In the genomic region with DNA sequence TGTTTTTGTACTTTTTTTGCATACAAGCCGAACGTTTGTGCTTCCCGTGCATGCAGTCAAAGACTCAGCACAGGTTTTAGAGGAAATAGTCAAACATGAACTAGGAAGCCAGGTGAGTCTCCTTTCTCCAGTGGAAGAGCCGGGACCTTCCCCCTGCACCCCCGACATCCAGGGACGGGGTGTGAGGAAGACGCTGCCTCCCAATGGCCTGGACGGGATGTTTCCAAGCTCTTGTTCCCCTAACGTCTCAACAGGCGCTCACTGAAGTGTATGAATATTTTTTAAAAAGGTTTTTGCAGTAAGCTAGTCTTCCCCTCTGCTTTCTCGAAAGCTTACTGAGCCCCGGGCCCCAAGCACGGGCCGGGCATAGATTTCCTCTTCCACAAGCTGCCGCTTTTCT, we compare ENCODE assay signal across 5 cellular contexts. TPM values are rescaled to one million over a fixed set of nuclear protein-coding genes. Genes with fewer than 3 reads are reported as not detected.
DNase-seq lines count a peak whose midpoint lies in the region; ATAC-seq and TF ChIP-seq lines count a peak whose summit lies in the region.
"Not testable (repeated sequence)": the region's sequence is repeated elsewhere in the genome, so short reads cannot be mapped to it uniquely, and the experiment has no call there.

No MANE protein-coding gene starts in this region.

- peaks cover 19% of the 10 kb centered on the region for H3K27me3 Mint-ChIP-seq in GM23338 (ENCODE audit: insufficient read depth, low read depth, poor library complexity)
- not testable (repeated sequence) for H3K27me3 Mint-ChIP-seq in endodermal cell (ENCODE audit: insufficient read depth); type B pancreatic cell

- WGBS in endodermal cell (ENCODE audit: insufficient coverage in 1 of 2, insufficient read length in 1 of 2), 2 experiments = 88% methylated on average over 5 of the region's 15 CpGs; no CpG with 5 or more reads in 1 of the 2 experiments

- POLR2A ChIA-PET in OCI-LY7 (lab: Charles Lee) = not testable (repeated sequence)

- not testable (repeated sequence) for DNase-seq in GM23338 (ENCODE audit: low spot score); OCI-LY7 (ENCODE audit: low spot score); type B pancreatic cell (ENCODE audit: extremely low spot score, unreplicated experiment)
- peak; percentile 24 for DNase-seq in WERI-Rb-1
- DNase-seq in endodermal cell = peak; percentile 78

- not testable (repeated sequence) for H3F3A ChIP-seq in GM23338 (replicated peaks; ENCODE audit: low read depth)

- H3K27ac Mint-ChIP-seq in GM23338, endodermal cell, type B pancreatic cell: not testable (repeated sequence)

- BruUV-seq in OCI-LY7 (replicated peaks; lab: Mats Ljungman, UMichigan) = not testable (repeated sequence)

- H3K27ac ChIP-seq in GM23338 (ENCODE audit: low read depth); WERI-Rb-1; endodermal cell (ENCODE audit: low read depth, low read length): not testable (repeated sequence)
- peak overlapping the region; percentile 30 for H3K27ac ChIP-seq in OCI-LY7 (ENCODE audit: low read depth, low read length, poor library complexity, severe bottlenecking)

- H3K27me3 ChIP-seq in GM23338 (ENCODE audit: insufficient read depth); WERI-Rb-1 (ENCODE audit: insufficient read depth, low read depth, severe bottlenecking); endodermal cell (ENCODE audit: control insufficient read depth, insufficient read depth, low read length, poor library complexity, severe bottlenecking): not testable (repeated sequence)

- H3K36me3 Mint-ChIP-seq in GM23338 (ENCODE audit: low read depth) (peaks cover 40% of the 10 kb centered on the region), endodermal cell (ENCODE audit: low read depth) (peaks cover 38% of the 10 kb centered on the region)
- not testable (repeated sequence) for H3K36me3 Mint-ChIP-seq in type B pancreatic cell

- H3K9me3 ChIP-seq in OCI-LY7 (ENCODE audit: low read length); WERI-Rb-1 (ENCODE audit: severe bottlenecking); endodermal cell (ENCODE audit: control insufficient read depth, low read length): not testable (repeated sequence)

- not testable (repeated sequence) for H3K4me2 ChIP-seq in GM23338; OCI-LY7 (ENCODE audit: low read length)

- H3K9ac ChIP-seq in endodermal cell (ENCODE audit: extremely low read depth, low read length, poor library complexity, severe bottlenecking) = not testable (repeated sequence)

- H4K20me1 ChIP-seq in GM23338 (replicated peaks; ENCODE audit: insufficient read depth) = peaks cover 15% of the 10 kb centered on the region; the same call in 1 of the 2 replicates
- not testable (repeated sequence) for H4K20me1 ChIP-seq in OCI-LY7 (ENCODE audit: insufficient read depth, low read length)

- not testable (repeated sequence) for H3K4me1 ChIP-seq in GM23338 (ENCODE audit: insufficient read depth); OCI-LY7 (ENCODE audit: insufficient read depth, low read length, poor library complexity, severe bottlenecking); endodermal cell (ENCODE audit: control insufficient read depth, insufficient read depth, low read length)

- H3K79me2 ChIP-seq in GM23338 (replicated peaks; ENCODE audit: insufficient read depth); OCI-LY7 (ENCODE audit: insufficient read depth, low read depth, low read length): not testable (repeated sequence)

- H3K9me3 Mint-ChIP-seq in GM23338, endodermal cell, type B pancreatic cell: not testable (repeated sequence)

- peak; percentile 50; the same call in 2 of the 3 replicates for ATAC-seq in GM23338

- H2AFZ ChIP-seq in GM23338; OCI-LY7 (ENCODE audit: low read length): not testable (repeated sequence)

- H3K9me2 ChIP-seq in GM23338 (ENCODE audit: insufficient read depth); OCI-LY7 (ENCODE audit: insufficient read depth, low read length): not testable (repeated sequence)

- not testable (repeated sequence) for H3K4me3 ChIP-seq in GM23338; OCI-LY7 (ENCODE audit: low read depth, low read length, poor library complexity, severe bottlenecking); WERI-Rb-1 (ENCODE audit: low read depth, low read length); endodermal cell (ENCODE audit: low read length)

- not testable (repeated sequence) for H3K4me3 Mint-ChIP-seq in GM23338, endodermal cell, type B pancreatic cell

- TF ChIP-seq CTCF in GM23338 (conservative IDR thresholded peaks at IDR 0.05; ENCODE audit: low read depth in 2 of 2) = 0 out of 4 replicates have a peak, but pooled peaks of 1 of the 2 experiments have one; percentile 14
- not testable (repeated sequence) for TF ChIP-seq CTCF in OCI-LY7 (conservative IDR thresholded peaks at IDR 0.05; ENCODE audit: low read length); WERI-Rb-1 (IDR thresholded peaks at IDR 0.05; ENCODE audit: low read depth, low read length)
- TF ChIP-seq CTCF in endodermal cell (conservative IDR thresholded peaks at IDR 0.05) = peak; percentile 53
- peak; percentile 18 for TF ChIP-seq CTCF in type B pancreatic cell (conservative IDR thresholded peaks at IDR 0.05)

- CTCF ChIA-PET in OCI-LY7 (lab: Charles Lee; ENCODE audit: unreplicated experiment) = not testable (repeated sequence)

- H3K36me3 ChIP-seq in GM23338 (ENCODE audit: insufficient read depth) = peaks cover 16% of the 10 kb centered on the region
- H3K36me3 ChIP-seq in OCI-LY7 (ENCODE audit: insufficient read depth, low read length) = peaks cover 73% of the 10 kb centered on the region
- H3K36me3 ChIP-seq in WERI-Rb-1 = peaks cover 44% of the 10 kb centered on the region
- H3K36me3 ChIP-seq in endodermal cell (ENCODE audit: control insufficient read depth, insufficient read depth, low read length) = peaks cover 42% of the 10 kb centered on the region

- intact Hi-C loops in OCI-LY7 (cut with micrococcal nuclease; ENCODE audit: unreplicated experiment) = not testable (repeated sequence)

- H3K4me1 Mint-ChIP-seq in GM23338; endodermal cell; type B pancreatic cell (ENCODE audit: unreplicated experiment): not testable (repeated sequence)

RNA-seq across cellular contexts. Expression of a gene that starts 24.0 kb away (rescaled TPM):
- total RNA-seq in GM23338 (2014; rRNA removed; shearing (Covaris generic)) = 29.0 and 29.3 TPM in 2 replicates
- polyA plus RNA-seq in GM23338 (2016; fragmentation: Nextera tagmentation; extraction: Ambion mirVana) = 12.9 and 19.0 TPM in 2 replicates
- 87.8 and 101 TPM in 2 replicates for total RNA-seq in OCI-LY7 (2014; rRNA removed; shearing (Covaris generic))
- total RNA-seq in OCI-LY7 (2022) = 149 and 153 TPM in 2 replicates
- 10 to 100 TPM; 43.1 to 44.5 TPM for total RNA-seq in endodermal cell
- polyA plus RNA-seq in endodermal cell (2013, experiment 1 of 2) = 43.0 TPM
- polyA plus RNA-seq in endodermal cell (2013, experiment 2 of 2) = 46.0 TPM
- 45.9 and 52.6 TPM in 2 replicates for total RNA-seq in type B pancreatic cell (ENCODE audit: low replicate concordance)

RNA-seq across cellular contexts. Expression of a gene that starts 28.6 kb away (rescaled TPM):
- 0.58 and 1.4 TPM in 2 replicates for total RNA-seq in GM23338 (2014; rRNA removed; shearing (Covaris generic))
- 1.8 and 2.0 TPM in 2 replicates for polyA plus RNA-seq in GM23338 (2016; fragmentation: Nextera tagmentation; extraction: Ambion mirVana)
- total RNA-seq in OCI-LY7 (2014; rRNA removed; shearing (Covaris generic)) = 3.4 and 4.0 TPM in 2 replicates
- 5.5 and 6.8 TPM in 2 replicates for total RNA-seq in OCI-LY7 (2022)
- 1 to 10 TPM; 2.6 TPM for total RNA-seq in endodermal cell
- polyA plus RNA-seq in endodermal cell (2013, experiment 1 of 2) = 1.3 TPM
- 1.2 TPM for polyA plus RNA-seq in endodermal cell (2013, experiment 2 of 2)
- total RNA-seq in type B pancreatic cell (ENCODE audit: low replicate concordance) = 1.00 and 1.4 TPM in 2 replicates

RNA-seq across cellular contexts. Expression of a gene that starts 43.3 kb away (rescaled TPM):
- 49.1 and 49.5 TPM in 2 replicates for total RNA-seq in GM23338 (2014; rRNA removed; shearing (Covaris generic))
- polyA plus RNA-seq in GM23338 (2016; fragmentation: Nextera tagmentation; extraction: Ambion mirVana) = 25.3 and 34.9 TPM in 2 replicates
- total RNA-seq in OCI-LY7 (2014; rRNA removed; shearing (Covaris generic)) = 23.7 and 31.2 TPM in 2 replicates
- 57.3 and 57.9 TPM in 2 replicates for total RNA-seq in OCI-LY7 (2022)
- 10 to 100 TPM; 44.5 to 44.7 TPM for total RNA-seq in endodermal cell
- polyA plus RNA-seq in endodermal cell (2013, experiment 1 of 2) = 20.6 TPM
- polyA plus RNA-seq in endodermal cell (2013, experiment 2 of 2) = 20.9 TPM
- total RNA-seq in type B pancreatic cell (ENCODE audit: low replicate concordance) = 42.3 and 43.1 TPM in 2 replicates

RNA-seq across cellular contexts. Expression of a gene that starts 50.0 kb away (rescaled TPM):
- 8.4 and 10.6 TPM in 2 replicates for total RNA-seq in GM23338 (2014; rRNA removed; shearing (Covaris generic))
- polyA plus RNA-seq in GM23338 (2016; fragmentation: Nextera tagmentation; extraction: Ambion mirVana) = 36.3 and 38.4 TPM in 2 replicates
- total RNA-seq in OCI-LY7 (2014; rRNA removed; shearing (Covaris generic)) = 31.3 and 43.7 TPM in 2 replicates
- total RNA-seq in OCI-LY7 (2022) (29.3 and 32.9 TPM in 2 replicates), endodermal cell (10 to 100 TPM; 17.9 to 24.9 TPM), type B pancreatic cell (ENCODE audit: low replicate concordance) (22.1 and 22.9 TPM in 2 replicates)
- 22.9 TPM for polyA plus RNA-seq in endodermal cell (2013, experiment 1 of 2)
- polyA plus RNA-seq in endodermal cell (2013, experiment 2 of 2) = 16.3 TPM
